Comparison of ENCODE assay signal across 1 cellular context in genomic region chr12:117547209-117547608, GRCh38.
TF ChIP-seq lines count a peak whose summit lies in the region.

No MANE protein-coding gene starts in this region.

TF ChIP-seq in GM23338, 12 proteins besides CTCF, POLR2A, EP300 and RAD21 (continued from another document):
- TF ChIP-seq REST (IDR thresholded peaks at IDR 0.05; ENCODE audit: unreplicated experiment) = no peak
- no peak for TF ChIP-seq ZNF462 (CRISPR knock-in tag; IDR thresholded peaks at IDR 0.05)
- TF ChIP-seq ZNF114 (CRISPR knock-in tag; IDR thresholded peaks at IDR 0.05) = no peak
- no peak for TF ChIP-seq STAT1 (IDR thresholded peaks at IDR 0.05; ENCODE audit: unreplicated experiment)
- no peak for TF ChIP-seq ZNF331 (CRISPR knock-in tag; IDR thresholded peaks at IDR 0.05; ENCODE audit: low read depth)
- no peak for TF ChIP-seq ETS1 (IDR thresholded peaks at IDR 0.05)
- no peak for TF ChIP-seq POLR2AphosphoS5 (IDR thresholded peaks at IDR 0.05; ENCODE audit: low read depth)
- no peak for TF ChIP-seq JUNB (IDR thresholded peaks at IDR 0.05; ENCODE audit: unreplicated experiment)
- TF ChIP-seq EZH2phosphoT487 (IDR thresholded peaks at IDR 0.05; ENCODE audit: unreplicated experiment) = no peak
TF ChIP-seq in GM23338: peak in this region for 0.
